Comparison of ENCODE assay signal across 2 cellular contexts in genomic region chr15:74377831-74378766, GRCh38.
TF ChIP-seq lines count a peak whose summit lies in the region.

No MANE protein-coding gene starts in this region.

TF ChIP-seq in SK-N-SH, 30 proteins besides CTCF, POLR2A, EP300 and RAD21 (continued from another document):
- no peak for TF ChIP-seq PBX3 (IDR thresholded peaks at IDR 0.05)
- no peak for TF ChIP-seq MEF2A (IDR thresholded peaks at IDR 0.05; ENCODE audit: borderline replicate concordance, low read depth)
- TF ChIP-seq NRF1 (IDR thresholded peaks at IDR 0.05; ENCODE audit: low read depth, low read length) = no peak
- no peak for TF ChIP-seq SIN3A (IDR thresholded peaks at IDR 0.05; ENCODE audit: borderline replicate concordance, low read depth, low read length)
- no peak for TF ChIP-seq FOXM1 (IDR thresholded peaks at IDR 0.05; ENCODE audit: low read depth)
- TF ChIP-seq FOSL2 (IDR thresholded peaks at IDR 0.05; ENCODE audit: borderline replicate concordance, low read depth) = no peak
- no peak for TF ChIP-seq TEAD4 (IDR thresholded peaks at IDR 0.05; ENCODE audit: borderline replicate concordance, insufficient read depth)
- TF ChIP-seq TAF1 (IDR thresholded peaks at IDR 0.05; ENCODE audit: borderline replicate concordance, low read depth, low read length) = no peak
- no peak for TF ChIP-seq CHD2 (IDR thresholded peaks at IDR 0.05; ENCODE audit: low read length, partially characterized antibody)
- TF ChIP-seq SMC3 (IDR thresholded peaks at IDR 0.05; ENCODE audit: low read depth, low read length) = no peak
- no peak for TF ChIP-seq YY1 (IDR thresholded peaks at IDR 0.05; ENCODE audit: low read depth)
- no peak for TF ChIP-seq NFIC (IDR thresholded peaks at IDR 0.05; ENCODE audit: borderline replicate concordance)

TF ChIP-seq in SK-N-SH treated with all-trans-retinoic acid at 6 μM for 48 hours, 23 proteins besides CTCF, POLR2A, EP300 and RAD21 (continued from another document):
- TF ChIP-seq PATZ1 (CRISPR knock-in tag; IDR thresholded peaks at IDR 0.05; ENCODE audit: borderline replicate concordance) (no peak), ISL1 (CRISPR knock-in tag; IDR thresholded peaks at IDR 0.05) (no peak), CSRNP3 (CRISPR knock-in tag; IDR thresholded peaks at IDR 0.05) (no peak), CREB5 (CRISPR knock-in tag; IDR thresholded peaks at IDR 0.05; ENCODE audit: low read depth) (no peak), ZNF8 (CRISPR knock-in tag; IDR thresholded peaks at IDR 0.05) (no peak)
